8 cellular contexts compared by ENCODE assay signal in genomic region chr22:26592368-26593015, GRCh38.
A peak's percentile ranks its signal among the peaks of the same experiment; 100 is the strongest.
DNase-seq lines count a peak whose midpoint lies in the region; TF ChIP-seq lines count a peak whose summit lies in the region.

No MANE protein-coding gene starts in this region.

- peak; percentile 25 for DNase-seq in activated naive CD4-positive, alpha-beta T cell treated with Interleukin-2 at 50 U/mL for 16 hours
- DNase-seq in activated naive CD4-positive, alpha-beta T cell (lab: John Stamatoyannopoulos, UW) = no peak
- DNase-seq in HL-60 (ENCODE audit: low read depth in 1 of 2, low spot score in 1 of 2) = peak; percentile 34 to 60
- peak; percentile 27 for DNase-seq in activated CD8-positive, alpha-beta memory T cell treated with anti-CD3 and anti-CD28 coated beads, Interleukin-2, amount 50 U/mL, for 4 hours
- DNase-seq in stimulated activated naive CD4-positive, alpha-beta T cell treated with Interleukin-2 at 50 U/mL for 16 hours (lab: John Stamatoyannopoulos, UW) = peak; percentile 15
- no peak for DNase-seq in NCI-H345 (lab: John Stamatoyannopoulos, UW)
- DNase-seq in hepatic stellate cell (ENCODE audit: low spot score) = no peak
- DNase-seq in kidney glomerular epithelial cell (lab: John Stamatoyannopoulos, UW) = no peak

- no peaks in the 10 kb centered on the region for H3K27me3 ChIP-seq in HL-60 (ENCODE audit: insufficient read depth, poor library complexity, severe bottlenecking)

- TF ChIP-seq CTCF in HL-60 (IDR thresholded peaks at IDR 0.05; ENCODE audit: insufficient read depth, low read length) = no peak

- peak overlapping the region; percentile 25 for H3K27ac ChIP-seq in HL-60 (replicated peaks)

- H3K4me3 ChIP-seq in HL-60 (replicated peaks; ENCODE audit: insufficient read depth, low read length) = no peak overlapping the region

Comparison
In these comparisons a context has a peak if more than half of its experiments do, and no peak if none do; other contexts are left out.
1. DNase-seq: peak in activated naive CD4-positive, alpha-beta T cell treated with Interleukin-2 at 50 U/mL for 16 hours (single experiment), HL-60 (2 of 2), activated CD8-positive, alpha-beta memory T cell treated with anti-CD3 and anti-CD28 coated beads, Interleukin-2, amount 50 U/mL, for 4 hours (single experiment) and stimulated activated naive CD4-positive, alpha-beta T cell treated with Interleukin-2 at 50 U/mL for 16 hours (single experiment); none in activated naive CD4-positive, alpha-beta T cell (0 of 4), NCI-H345 (single experiment), hepatic stellate cell (single experiment) and kidney glomerular epithelial cell (single experiment).